Comparison of ENCODE assay signal across 26 cellular contexts in genomic region chr14:66152269-66152668, GRCh38.
"Had no signal": no experiment of that assay in that cellular context is flagged by ENCODE, and none has a peak within 500 bp of the region (broad histone marks: within the 10 kb centered on the region; RNA-seq: fewer than 3 reads in every experiment).

No MANE protein-coding gene starts in this region.

- H3K27ac ChIP-seq: breast epithelium, colonic mucosa, esophagus muscularis mucosa, testis, vagina had no signal

- H3K4me3 Mint-ChIP-seq: activated CD4-positive, alpha-beta memory T cell treated with anti-CD3 and anti-CD28 coated beads for 36 hours; activated naive CD8-positive, alpha-beta T cell treated with anti-CD3 and anti-CD28 coated beads for 36 hours; memory B cell; neural crest cell; T-helper 2 cell treated with Interferon-gamma antibody and Interleukin-4, amounts not matched to agents 5 μg/mL and 100 μg/mL, for 36 hours had no signal

- DNase-seq: activated CD4-positive, alpha-beta memory T cell treated with anti-CD3 and anti-CD28 coated beads for 36 hours; activated CD4-positive, alpha-beta T cell treated with anti-CD3 and anti-CD28 coated beads for 4 hours; activated CD4-positive, CD25-positive, alpha-beta regulatory T cell; activated naive CD4-positive, alpha-beta T cell treated with Interleukin-2 at 50 U/mL for 16 hours; activated naive CD8-positive, alpha-beta T cell treated with anti-CD3 and anti-CD28 coated beads for 36 hours; activated T-cell treated with anti-CD3 and anti-CD28 coated beads, Interleukin-2, amount 50 U/mL, for 48 hours; colonic mucosa; hypothalamus; posterior cingulate gyrus; small intestine; stimulated activated CD4-positive, alpha-beta T cell treated with anti-CD3 and anti-CD28 coated beads, Interleukin-2, amount 100 ng/mL, for 48 hours; stimulated activated CD8-positive, alpha-beta memory T cell treated with anti-CD3 and anti-CD28 coated beads, Interleukin-4, amount 100 ng/mL, for 48 hours; stimulated activated naive CD4-positive, alpha-beta T cell; testis; trophoblast cell had no signal

- H3K4me3 ChIP-seq: breast epithelium, colonic mucosa, esophagus muscularis mucosa, testis, vagina had no signal

- H3K9me3 ChIP-seq: colonic mucosa, testis, vagina had no signal

- H3K4me1 Mint-ChIP-seq: activated naive CD8-positive, alpha-beta T cell treated with anti-CD3 and anti-CD28 coated beads for 36 hours; memory B cell had no signal

- FAIRE-seq: astrocyte, frontal cortex, islet of Langerhans, small intestine, TTC549 had no signal

- H3K4me1 ChIP-seq: breast epithelium, colonic mucosa, esophagus muscularis mucosa, testis had no signal

- H3K27me3 Mint-ChIP-seq: activated CD4-positive, alpha-beta memory T cell treated with anti-CD3 and anti-CD28 coated beads for 36 hours; activated naive CD8-positive, alpha-beta T cell treated with anti-CD3 and anti-CD28 coated beads for 36 hours; memory B cell had no signal

- H3K27me3 ChIP-seq: breast epithelium, colonic mucosa, esophagus muscularis mucosa, testis, vagina had no signal

- ATAC-seq: sciatic nerve had no signal

- H3K36me3 Mint-ChIP-seq: activated CD4-positive, alpha-beta memory T cell treated with anti-CD3 and anti-CD28 coated beads for 36 hours; activated naive CD8-positive, alpha-beta T cell treated with anti-CD3 and anti-CD28 coated beads for 36 hours; memory B cell had no signal

- H3K27ac Mint-ChIP-seq: activated CD4-positive, alpha-beta memory T cell treated with anti-CD3 and anti-CD28 coated beads for 36 hours; activated naive CD8-positive, alpha-beta T cell treated with anti-CD3 and anti-CD28 coated beads for 36 hours; memory B cell; T-helper 2 cell treated with Interferon-gamma antibody and Interleukin-4, amounts not matched to agents 5 μg/mL and 100 μg/mL, for 36 hours had no signal

- H3K36me3 ChIP-seq: breast epithelium, colonic mucosa, esophagus muscularis mucosa, vagina had no signal

- H3K9me3 Mint-ChIP-seq: activated CD4-positive, alpha-beta memory T cell treated with anti-CD3 and anti-CD28 coated beads for 36 hours; T-helper 2 cell treated with Interferon-gamma antibody and Interleukin-4, amounts not matched to agents 5 μg/mL and 100 μg/mL, for 36 hours had no signal
